ENCODE assay signal across 20 cellular contexts in the genomic region with DNA sequence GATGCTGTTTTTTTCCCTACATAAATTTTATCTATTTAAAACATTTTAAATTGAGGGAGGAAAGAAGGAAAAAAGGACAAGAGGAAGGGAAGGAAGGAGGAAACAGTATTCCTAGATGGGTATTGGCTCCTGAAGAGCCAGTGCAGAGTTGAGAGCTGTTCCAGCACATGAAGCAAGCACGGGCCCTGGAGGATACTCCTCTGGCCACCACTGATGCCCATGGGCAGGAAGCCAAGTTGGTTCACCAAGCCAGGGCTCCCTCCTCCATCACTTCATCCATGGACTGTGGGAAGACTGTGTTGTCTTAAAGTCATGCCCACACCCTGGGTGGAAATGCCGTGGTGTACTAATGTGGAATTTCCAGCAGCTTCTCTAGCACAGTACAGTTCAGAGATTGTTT. TPM values are rescaled to one million over a fixed set of nuclear protein-coding genes. Genes with fewer than 3 reads are reported as not detected.
"Had no signal": no experiment of that assay in that cellular context is flagged by ENCODE, and none has a peak within 500 bp of the region (broad histone marks: within the 10 kb centered on the region; RNA-seq: fewer than 3 reads in every experiment).

No MANE protein-coding gene starts in this region.

- ATAC-seq: K562 had no signal

- H3K4me1 ChIP-seq: SJSA1 had no signal

- H3K9ac ChIP-seq: KMS-11 had no signal

- H3K27ac Mint-ChIP-seq: IgD-negative memory B cell had no signal

- H3K36me3 ChIP-seq: SJSA1 had no signal

- H3K4me1 Mint-ChIP-seq: IgD-negative memory B cell had no signal

- H3K27ac ChIP-seq: HL-60, KMS-11, SJSA1, SK-N-MC had no signal

- H3K4me3 Mint-ChIP-seq: IgD-negative memory B cell had no signal

- H3K4me3 ChIP-seq: K562, SJSA1, SK-N-MC had no signal

- H3K27me3 ChIP-seq: SJSA1 had no signal

- DNase-seq: Kasumi-1, MM.1S, NCI-H1436, NCI-H187, NCI-H2029, NCI-H2081 treated with DMSO at 0.1 percent for 48 hours, NCI-H2171, NCI-H446 treated with DMSO at 0.1 percent for 48 hours, NCI-H524 treated with DMSO at 0.1 percent for 48 hours, NCI-H774, Right ventricle myocardium superior, RPMI8226, SIG-M5 had no signal

RNA-seq across cellular contexts. Expression of a gene that starts 23.8 kb away (rescaled TPM):
- total RNA-seq: K562, M059J, SJSA1 had no signal
